Comparison of ENCODE assay signal across 1 cellular context in the genomic region with DNA sequence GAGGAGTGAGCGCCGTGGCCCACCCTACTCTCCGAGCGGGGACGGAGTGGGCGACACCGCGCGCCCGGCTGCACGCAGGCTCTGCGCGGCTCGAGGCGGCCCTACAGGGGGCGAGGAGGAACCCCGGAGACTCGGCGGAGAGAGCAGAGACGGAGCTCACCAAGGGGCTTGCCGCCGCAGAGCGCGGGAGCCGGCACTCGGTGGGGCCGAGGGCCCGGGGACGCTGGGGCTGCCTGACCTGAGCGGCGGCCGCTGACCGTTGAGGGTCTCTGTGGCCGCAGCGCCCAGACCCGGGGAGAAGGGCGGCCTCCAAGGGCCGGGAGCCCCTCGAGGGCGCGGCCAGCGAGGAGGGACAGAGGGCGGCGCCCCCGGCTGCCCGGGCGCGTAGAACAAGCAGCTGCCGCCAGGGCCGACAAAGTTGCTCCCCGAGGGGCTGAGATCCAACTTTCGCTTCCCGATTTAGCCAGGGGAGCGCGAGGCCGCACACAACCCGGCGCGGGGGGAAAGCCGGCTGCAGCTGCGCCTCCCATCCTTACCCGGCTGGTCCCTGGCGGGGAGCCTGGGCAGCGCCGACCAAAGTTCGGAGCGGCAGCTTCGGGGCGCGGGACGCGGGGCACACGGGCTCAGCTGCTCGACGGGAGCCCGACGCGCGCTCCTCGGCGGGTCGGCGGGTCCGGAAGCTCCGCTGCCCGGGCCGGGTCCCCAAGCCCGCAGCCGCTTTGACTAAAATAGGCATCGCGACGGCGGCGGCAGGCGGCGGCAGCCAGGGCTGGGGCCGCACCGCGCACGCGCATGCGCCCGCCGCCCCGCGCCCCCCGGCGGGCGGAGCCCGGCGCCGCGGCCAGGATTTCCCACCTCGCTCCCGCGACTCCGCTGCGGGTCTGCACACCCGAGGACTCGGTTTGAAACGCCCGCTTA.
A peak's percentile ranks its signal among the peaks of the same experiment; 100 is the strongest.
TF ChIP-seq lines count a peak whose summit lies in the region.

No MANE protein-coding gene starts in this region.

TF ChIP-seq in HEK293, 187 proteins besides CTCF, POLR2A, EP300 and RAD21 (continued from another document):
- peak; percentile 48; the same call in 1 of the 2 replicates for TF ChIP-seq ZNF692 (tag by site-specific recombination; IDR thresholded peaks at IDR 0.05)
- TF ChIP-seq, protein P1, sequence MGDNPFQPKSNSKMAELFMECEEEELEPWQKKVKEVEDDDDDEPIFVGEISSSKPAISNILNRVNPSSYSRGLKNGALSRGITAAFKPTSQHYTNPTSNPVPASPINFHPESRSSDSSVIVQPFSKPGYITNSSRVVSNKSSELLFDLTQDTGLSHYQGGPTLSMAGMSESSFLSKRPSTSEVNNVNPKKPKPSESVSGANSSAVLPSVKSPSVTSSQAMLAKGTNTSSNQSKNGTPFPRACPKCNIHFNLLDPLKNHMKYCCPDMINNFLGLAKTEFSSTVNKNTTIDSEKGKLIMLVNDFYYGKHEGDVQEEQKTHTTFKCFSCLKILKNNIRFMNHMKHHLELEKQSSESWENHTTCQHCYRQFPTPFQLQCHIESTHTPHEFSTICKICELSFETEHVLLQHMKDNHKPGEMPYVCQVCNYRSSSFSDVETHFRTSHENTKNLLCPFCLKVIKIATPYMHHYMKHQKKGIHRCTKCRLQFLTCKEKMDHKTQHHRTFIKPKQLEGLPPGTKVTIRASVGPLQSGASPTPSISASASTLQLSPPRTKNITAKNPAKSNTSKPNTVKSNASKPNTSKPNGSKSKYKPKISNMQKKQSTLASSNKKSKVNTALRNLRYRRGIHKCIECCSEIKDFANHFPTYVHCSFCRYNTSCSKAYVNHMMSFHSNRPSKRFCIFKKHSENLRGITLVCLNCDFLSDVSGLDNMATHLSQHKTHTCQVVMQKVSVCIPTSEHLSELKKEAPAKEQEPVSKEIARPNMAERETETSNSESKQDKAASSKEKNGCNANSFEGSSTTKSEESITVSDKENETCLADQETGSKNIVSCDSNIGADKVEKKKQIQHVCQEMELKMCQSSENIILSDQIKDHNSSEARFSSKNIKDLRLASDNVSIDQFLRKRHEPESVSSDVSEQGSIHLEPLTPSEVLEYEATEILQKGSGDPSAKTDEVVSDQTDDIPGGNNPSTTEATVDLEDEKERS (tag by site-specific recombination; IDR thresholded peaks at IDR 0.05), result no peak
- no peak; the same call in none of the 2 replicates for TF ChIP-seq ZXDB (tag by site-specific recombination; IDR thresholded peaks at IDR 0.05)
- no peak for TF ChIP-seq ZNF544 (tag by site-specific recombination; IDR thresholded peaks at IDR 0.05)
- TF ChIP-seq ZNF704 (tag by site-specific recombination; IDR thresholded peaks at IDR 0.05), result no peak
- TF ChIP-seq, protein P2, sequence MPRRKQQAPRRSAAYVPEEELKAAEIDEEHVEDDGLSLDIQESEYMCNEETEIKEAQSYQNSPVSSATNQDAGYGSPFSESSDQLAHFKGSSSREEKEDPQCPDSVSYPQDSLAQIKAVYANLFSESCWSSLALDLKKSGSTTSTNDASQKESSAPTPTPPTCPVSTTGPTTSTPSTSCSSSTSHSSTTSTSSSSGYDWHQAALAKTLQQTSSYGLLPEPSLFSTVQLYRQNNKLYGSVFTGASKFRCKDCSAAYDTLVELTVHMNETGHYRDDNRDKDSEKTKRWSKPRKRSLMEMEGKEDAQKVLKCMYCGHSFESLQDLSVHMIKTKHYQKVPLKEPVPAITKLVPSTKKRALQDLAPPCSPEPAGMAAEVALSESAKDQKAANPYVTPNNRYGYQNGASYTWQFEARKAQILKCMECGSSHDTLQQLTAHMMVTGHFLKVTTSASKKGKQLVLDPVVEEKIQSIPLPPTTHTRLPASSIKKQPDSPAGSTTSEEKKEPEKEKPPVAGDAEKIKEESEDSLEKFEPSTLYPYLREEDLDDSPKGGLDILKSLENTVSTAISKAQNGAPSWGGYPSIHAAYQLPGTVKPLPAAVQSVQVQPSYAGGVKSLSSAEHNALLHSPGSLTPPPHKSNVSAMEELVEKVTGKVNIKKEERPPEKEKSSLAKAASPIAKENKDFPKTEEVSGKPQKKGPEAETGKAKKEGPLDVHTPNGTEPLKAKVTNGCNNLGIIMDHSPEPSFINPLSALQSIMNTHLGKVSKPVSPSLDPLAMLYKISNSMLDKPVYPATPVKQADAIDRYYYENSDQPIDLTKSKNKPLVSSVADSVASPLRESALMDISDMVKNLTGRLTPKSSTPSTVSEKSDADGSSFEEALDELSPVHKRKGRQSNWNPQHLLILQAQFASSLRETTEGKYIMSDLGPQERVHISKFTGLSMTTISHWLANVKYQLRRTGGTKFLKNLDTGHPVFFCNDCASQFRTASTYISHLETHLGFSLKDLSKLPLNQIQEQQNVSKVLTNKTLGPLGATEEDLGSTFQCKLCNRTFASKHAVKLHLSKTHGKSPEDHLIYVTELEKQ (tag by site-specific recombination; IDR thresholded peaks at IDR 0.05; ENCODE audit: borderline replicate concordance), result no peak
- no peak for TF ChIP-seq ZNF488 (tag by site-specific recombination; IDR thresholded peaks at IDR 0.05)
